Comparison of ENCODE assay signal across 17 cellular contexts in genomic region chr3:140258222-140258724, GRCh38.
DNase-seq lines count a peak whose midpoint lies in the region; ATAC-seq, FAIRE-seq and TF ChIP-seq lines count a peak whose summit lies in the region.
"Had no signal": no experiment of that assay in that cellular context is flagged by ENCODE, and none has a peak within 500 bp of the region (broad histone marks: within the 10 kb centered on the region; RNA-seq: fewer than 3 reads in every experiment).

No MANE protein-coding gene starts in this region.

- H3K4me1 ChIP-seq in endothelial cell of umbilical vein (ENCODE audit: control insufficient read depth, extremely low read depth, insufficient read depth, low read length): peaks cover 9% of the 10 kb centered on the region
- H3K4me1 ChIP-seq: BE2C had no signal

- H2AFZ ChIP-seq in endothelial cell of umbilical vein (ENCODE audit: low read depth, low read length): no peak overlapping the region

- H3K9me3 ChIP-seq in endothelial cell of umbilical vein (replicated peaks; ENCODE audit: control insufficient read depth, insufficient read depth, low read length): no peaks in the 10 kb centered on the region
- H3K9me3 ChIP-seq: BE2C had no signal

- no peak overlapping the region for H3K4me3 Mint-ChIP-seq in WTC11
- H3K4me3 Mint-ChIP-seq: CD4-positive, alpha-beta memory T cell had no signal

- no peak overlapping the region for H3K4me3 ChIP-seq in endothelial cell of umbilical vein (replicated peaks in 1 of 3; ENCODE audit: insufficient read depth in 1 of 3, low read depth in 1 of 3, low read length in 3 of 3)

- TF ChIP-seq CTCF in WTC11 (IDR thresholded peaks at IDR 0.05) (no peak), endothelial cell of umbilical vein (IDR thresholded peaks at IDR 0.05; ENCODE audit: extremely low read depth in 1 of 2, insufficient read depth in 1 of 2, low read depth in 1 of 2, low read length in 2 of 2) (no peak)

- peaks cover 13% of the 10 kb centered on the region for H3K4me1 Mint-ChIP-seq in WTC11
- H3K4me1 Mint-ChIP-seq: CD4-positive, alpha-beta memory T cell had no signal

- CTCF ChIA-PET in WTC11 (lab: Charles Lee) (interaction anchor here (0.9 kb wide), 1 partner anchor 321 kb away, joined by 3 read pairs; no protein-coding TSS in a partner anchor), endothelial cell of umbilical vein (lab: Charles Lee) (no interaction called here)

- peak; percentile 91 for FAIRE-seq in endothelial cell of umbilical vein (lab: Jason Lieb, UNC)
- FAIRE-seq: G401.6, GM12891 had no signal

- dilution Hi-C loops in endothelial cell of umbilical vein (cut with MboI; ENCODE audit: extremely low pct_ligation_motif_present, low sequenced_read_pairs): no loop called here

- peak overlapping the region; percentile 76; the same call in 1 of the 2 replicates for H3K27ac Mint-ChIP-seq in WTC11
- H3K27ac Mint-ChIP-seq: CD4-positive, alpha-beta memory T cell had no signal

- H3K9me1 ChIP-seq in endothelial cell of umbilical vein (replicated peaks; ENCODE audit: control insufficient read depth, extremely low read depth, insufficient read depth, low read length): peaks cover 2% of the 10 kb centered on the region

- H3K4me2 ChIP-seq in endothelial cell of umbilical vein (ENCODE audit: insufficient read depth, low read length): peak overlapping the region; percentile 57

- H3K36me3 Mint-ChIP-seq in WTC11: no peaks in the 10 kb centered on the region
- H3K36me3 Mint-ChIP-seq: CD4-positive, alpha-beta memory T cell had no signal

- peak; percentile 23 for DNase-seq in Daoy (ENCODE audit: low read depth)
- no peak for DNase-seq in WTC11 (ENCODE audit: low spot score)
- DNase-seq in endothelial cell of umbilical vein (ENCODE audit: low read depth, low spot score): peak; percentile 80
- DNase-seq in lung microvascular endothelial cell (ENCODE audit: low read depth in 2 of 2): peak; percentile 8 to 38
- DNase-seq in NCI-H146 treated with DMSO at 0.1 percent for 48 hours (lab: John Stamatoyannopoulos, UW; ENCODE audit: unreplicated experiment): no peak
- no peak for DNase-seq in activated effector memory CD4-positive, alpha-beta T cell treated with Interleukin-2 at 50 U/mL for 16 hours
- no peak for DNase-seq in NCI-H1105 (lab: John Stamatoyannopoulos, UW)
- DNase-seq: BE2C; CD4-positive, alpha-beta memory T cell; DMS79; EL had no signal

- TF ChIP-seq POLR2A in endothelial cell of umbilical vein (IDR thresholded peaks at IDR 0.05; ENCODE audit: low read depth, low read length): no peak

- H3K9me3 Mint-ChIP-seq in WTC11: peaks cover 8% of the 10 kb centered on the region

- no peak overlapping the region for H3K9ac ChIP-seq in endothelial cell of umbilical vein (replicated peaks; ENCODE audit: extremely low read depth, insufficient read depth, low read length)

- H3K79me2 ChIP-seq in endothelial cell of umbilical vein (ENCODE audit: control insufficient read depth, insufficient read depth, low read length): no peaks in the 10 kb centered on the region

- intact Hi-C loops in endothelial cell of umbilical vein (cut with micrococcal nuclease): no loop called here

- H3K27ac ChIP-seq in endothelial cell of umbilical vein (ENCODE audit: insufficient read depth, low read depth, low read length): peak overlapping the region; percentile 29
- H3K27ac ChIP-seq: C4-2B, HL-60 had no signal

- peaks cover 0 to 8% of the 10 kb centered on the region in 2 experiments for H3K27me3 ChIP-seq in endothelial cell of umbilical vein (ENCODE audit: control insufficient read depth in 2 of 2, insufficient read depth in 2 of 2, low read length in 2 of 2)
- H3K27me3 ChIP-seq: BE2C had no signal

- no peaks in the 10 kb centered on the region for H3K27me3 Mint-ChIP-seq in WTC11 (ENCODE audit: low read depth)

- no peaks in the 10 kb centered on the region for H4K20me1 ChIP-seq in endothelial cell of umbilical vein (replicated peaks; ENCODE audit: control insufficient read depth, extremely low read depth, insufficient read depth, low read length)

- POLR2A ChIA-PET in WTC11 (lab: Charles Lee): no interaction called here
- POLR2A ChIA-PET in endothelial cell of umbilical vein (lab: Charles Lee): no interaction called here

- no peaks in the 10 kb centered on the region for H3K36me3 ChIP-seq in endothelial cell of umbilical vein (ENCODE audit: control insufficient read depth in 2 of 2, extremely low read depth in 1 of 2, insufficient read depth in 2 of 2, low read length in 2 of 2)
- H3K36me3 ChIP-seq: BE2C had no signal

- ATAC-seq in WTC11 (no peak), GM21515 (IDR thresholded peaks at IDR 0.05; ENCODE audit: unreplicated experiment) (no peak)
- ATAC-seq: HCT116 had no signal

- BruUV-seq in endothelial cell of umbilical vein (replicated peaks; lab: Mats Ljungman, UMichigan): no TSS peak

TF ChIP-seq in WTC11, 78 proteins besides CTCF, POLR2A, EP300 and RAD21 (continues in another document):
- no peak for TF ChIP-seq NR2C2 (CRISPR knock-in tag; IDR thresholded peaks at IDR 0.05)
- TF ChIP-seq MYBL2 (CRISPR knock-in tag; IDR thresholded peaks at IDR 0.05): no peak
- no peak for TF ChIP-seq SP1 (CRISPR knock-in tag; conservative IDR thresholded peaks at IDR 0.05)
- TF ChIP-seq, protein P1, sequence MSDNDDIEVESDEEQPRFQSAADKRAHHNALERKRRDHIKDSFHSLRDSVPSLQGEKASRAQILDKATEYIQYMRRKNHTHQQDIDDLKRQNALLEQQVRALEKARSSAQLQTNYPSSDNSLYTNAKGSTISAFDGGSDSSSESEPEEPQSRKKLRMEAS (CRISPR knock-in tag; IDR thresholded peaks at IDR 0.05): no peak
- no peak for TF ChIP-seq ZNF263 (CRISPR knock-in tag; IDR thresholded peaks at IDR 0.05; ENCODE audit: low read depth)
- TF ChIP-seq IRF2 (CRISPR knock-in tag; IDR thresholded peaks at IDR 0.05; ENCODE audit: borderline replicate concordance, low read depth): no peak
- TF ChIP-seq CREB1 (CRISPR knock-in tag; IDR thresholded peaks at IDR 0.05): no peak
- no peak for TF ChIP-seq CBFB (CRISPR knock-in tag; IDR thresholded peaks at IDR 0.05; ENCODE audit: low read depth)
- TF ChIP-seq CREM (CRISPR knock-in tag; IDR thresholded peaks at IDR 0.05): no peak
- TF ChIP-seq ZNF317 (CRISPR knock-in tag; IDR thresholded peaks at IDR 0.05; ENCODE audit: borderline replicate concordance, low read depth): no peak
- TF ChIP-seq ZNF121 (CRISPR knock-in tag; IDR thresholded peaks at IDR 0.05): no peak
- TF ChIP-seq ZNF138 (CRISPR knock-in tag; conservative IDR thresholded peaks at IDR 0.05): no peak
- no peak for TF ChIP-seq TP53 (CRISPR knock-in tag; IDR thresholded peaks at IDR 0.05)

TF ChIP-seq in endothelial cell of umbilical vein, 7 proteins besides CTCF, POLR2A, EP300 and RAD21:
- TF ChIP-seq POLR2AphosphoS5 (IDR thresholded peaks at IDR 0.05; ENCODE audit: insufficient read depth, low read depth, low read length) (no peak), GATA2 (IDR thresholded peaks at IDR 0.05; ENCODE audit: insufficient read depth, insufficient read length, low read depth, low read length) (peak; percentile 57), FOS (IDR thresholded peaks at IDR 0.05; ENCODE audit: borderline replicate concordance, insufficient read depth, low read length) (peak; percentile 52), JUN (IDR thresholded peaks at IDR 0.05; ENCODE audit: borderline replicate concordance, insufficient read depth, insufficient read length, low read depth) (peak; percentile 66)

Comparison
In these comparisons a context has a peak if more than half of its experiments do, and no peak if none do; other contexts are left out.
1. DNase-seq: peak in Daoy (single experiment), endothelial cell of umbilical vein (single experiment) and lung microvascular endothelial cell (2 of 2); none in WTC11 (single experiment), NCI-H146 treated with DMSO at 0.1 percent for 48 hours (single experiment), activated effector memory CD4-positive, alpha-beta T cell treated with Interleukin-2 at 50 U/mL for 16 hours (single experiment) and NCI-H1105 (single experiment).